In genomic region chr9:15461056-15461455, GRCh38 we compare ENCODE assay signal across 2 cellular contexts.
A peak's percentile ranks its signal among the peaks of the same experiment; 100 is the strongest.
TF ChIP-seq lines count a peak whose summit lies in the region.

No MANE protein-coding gene starts in this region.

TF ChIP-seq in GM23338, 12 proteins besides CTCF, POLR2A, EP300 and RAD21:
- no peak for TF ChIP-seq POLR2AphosphoS5 (IDR thresholded peaks at IDR 0.05; ENCODE audit: low read depth)
- no peak for TF ChIP-seq REST (IDR thresholded peaks at IDR 0.05; ENCODE audit: unreplicated experiment)
- no peak for TF ChIP-seq EZH2 (IDR thresholded peaks at IDR 0.05; ENCODE audit: low read depth, unreplicated experiment)
- TF ChIP-seq ETS1 (IDR thresholded peaks at IDR 0.05), result no peak
- no peak for TF ChIP-seq CREB1 (CRISPR knock-in tag; IDR thresholded peaks at IDR 0.05; ENCODE audit: low read depth)
- no peak for TF ChIP-seq ZNF331 (CRISPR knock-in tag; IDR thresholded peaks at IDR 0.05; ENCODE audit: low read depth)
- no peak for TF ChIP-seq ZNF114 (CRISPR knock-in tag; IDR thresholded peaks at IDR 0.05)
- no peak for TF ChIP-seq ZNF462 (CRISPR knock-in tag; IDR thresholded peaks at IDR 0.05)
- TF ChIP-seq EZH2phosphoT487 (IDR thresholded peaks at IDR 0.05; ENCODE audit: unreplicated experiment), result no peak
- TF ChIP-seq JUNB (IDR thresholded peaks at IDR 0.05; ENCODE audit: unreplicated experiment), result no peak
- no peak for TF ChIP-seq STAT1 (IDR thresholded peaks at IDR 0.05; ENCODE audit: unreplicated experiment)
- no peak for TF ChIP-seq NANOG (IDR thresholded peaks at IDR 0.05; ENCODE audit: borderline replicate concordance)

TF ChIP-seq in H1, 55 proteins besides CTCF, POLR2A, EP300 and RAD21:
- TF ChIP-seq POLR2AphosphoS5 (IDR thresholded peaks at IDR 0.05; ENCODE audit: low read depth, low read length), result 0 out of 2 replicates have a peak, but pooled peaks have one; percentile 30
- no peak for TF ChIP-seq JUND (IDR thresholded peaks at IDR 0.05; ENCODE audit: low read length)
